8 cellular contexts compared by ENCODE assay signal in genomic region chr1:220046052-220046930, GRCh38. TPM values are rescaled to one million over a fixed set of nuclear protein-coding genes. Genes with fewer than 3 reads are reported as not detected.
DNase-seq lines count a peak whose midpoint lies in the region; ATAC-seq and TF ChIP-seq lines count a peak whose summit lies in the region.

TSS of gene EPRS1 (minus strand) at chr1:220046505. CDS start at chr1:220046388, 117 bp downstream.

- peak; percentile 99 for DNase-seq in AG20443 (ENCODE audit: low spot score)
- DNase-seq in NCI-H460 (ENCODE audit: extremely low read depth, low read depth): peak; percentile 98
- DNase-seq in activated CD4-positive, alpha-beta T cell treated with anti-CD3 and anti-CD28 coated beads for 24 hours (ENCODE audit: low read depth in 2 of 2): peak; percentile 83 to 87
- peak; percentile 99 for DNase-seq in choroid plexus epithelial cell (ENCODE audit: low read depth)
- DNase-seq in kidney glomerular epithelial cell (lab: John Stamatoyannopoulos, UW): peak; percentile 98
- peak; percentile 71 to 88 (median 83) for DNase-seq in stimulated activated CD4-positive, alpha-beta T cell treated with anti-CD3 and anti-CD28 coated beads, Interleukin-1b, Interleukin-23, amount 100 ng/mL, for 24 hours (ENCODE audit: low read depth in 4 of 4, low spot score in 1 of 4)

- ATAC-seq in GM19035 (IDR thresholded peaks at IDR 0.05; ENCODE audit: unreplicated experiment): peak; percentile 99
- peak; percentile 96 for ATAC-seq in HG03378 (IDR thresholded peaks at IDR 0.05; ENCODE audit: unreplicated experiment)

- peak; percentile 70 for TF ChIP-seq CTCF in choroid plexus epithelial cell (conservative IDR thresholded peaks at IDR 0.05; ENCODE audit: low read depth, low read length)

- peak within 1 kb of the TSS; percentile 97 for H3K4me3 ChIP-seq in choroid plexus epithelial cell (ENCODE audit: low read depth, low read length)

RNA-seq across cellular contexts. Expression of gene EPRS1, which starts in this region (rescaled TPM):
- 355 and 364 TPM in 2 replicates for total RNA-seq in NCI-H460 (2014; rRNA removed; shearing (Covaris generic))
- 84.7 and 111 TPM in 2 replicates for polyA plus RNA-seq in NCI-H460 (2014; cell fraction: nucleus; rRNA removed)

Comparison
In these comparisons a context has a peak if more than half of its experiments do, and no peak if none do; other contexts are left out.
1. Peak in every context shown above with its lines: DNase-seq, ATAC-seq and H3K4me3 ChIP-seq.